ENCODE assay signal across 22 cellular contexts in the genomic region with DNA sequence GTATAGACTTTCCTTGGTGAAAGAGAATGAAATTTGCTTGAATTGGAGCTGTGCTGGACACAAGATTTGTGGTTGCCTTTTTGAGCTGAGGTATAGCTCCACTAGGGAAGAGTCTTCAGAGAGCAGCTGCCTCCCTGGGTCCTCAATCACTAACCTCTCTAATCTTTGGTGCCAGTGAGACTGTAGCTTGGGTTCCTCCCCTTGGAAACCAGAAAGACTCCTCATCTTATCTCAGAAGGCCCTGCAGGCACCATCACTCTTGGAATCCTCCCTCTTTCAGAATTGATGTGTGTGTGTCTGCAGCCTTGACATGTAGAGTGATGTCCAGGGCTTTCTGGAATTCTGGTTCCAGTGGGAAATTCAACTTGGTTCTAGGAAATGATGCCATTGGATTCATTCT.
"Had no signal": no experiment of that assay in that cellular context is flagged by ENCODE, and none has a peak within 500 bp of the region (broad histone marks: within the 10 kb centered on the region; RNA-seq: fewer than 3 reads in every experiment).

No MANE protein-coding gene starts in this region.

- H3K27me3 Mint-ChIP-seq: activated naive CD4-positive, alpha-beta T cell treated with anti-CD3 and anti-CD28 coated beads, Interleukin-2, amount 50 U/mL, for 24 hours; natural killer cell treated with Interleukin-12 subunit alpha and Interleukin-12 subunit beta and Interleukin-15 and Interleukin-18, amount 100 ng/mL, for 72 hours had no signal

- H3K4me1 Mint-ChIP-seq: activated naive CD4-positive, alpha-beta T cell treated with anti-CD3 and anti-CD28 coated beads, Interleukin-2, amount 50 U/mL, for 24 hours; stimulated activated naive B cell treated with anti-CD40 and anti-IgM and Interleukin-4, amounts not matched to agents 10 μg/mL and 1 μg/mL and 100 μg/mL, for 72 hours had no signal

- H3K4me3 ChIP-seq: ascending aorta, breast epithelium, colonic mucosa, dorsolateral prefrontal cortex, esophagus squamous epithelium, gastrocnemius medialis, testis, vagina had no signal

- H3K4me3 Mint-ChIP-seq: activated naive CD4-positive, alpha-beta T cell treated with anti-CD3 and anti-CD28 coated beads, Interleukin-2, amount 50 U/mL, for 24 hours; natural killer cell treated with Interleukin-12 subunit alpha and Interleukin-12 subunit beta and Interleukin-15 and Interleukin-18, amount 100 ng/mL, for 72 hours; stimulated activated naive B cell treated with anti-CD40 and anti-IgM and Interleukin-4, amounts not matched to agents 10 μg/mL and 1 μg/mL and 100 μg/mL, for 72 hours had no signal

- H3K36me3 ChIP-seq: ascending aorta, breast epithelium, colonic mucosa, esophagus squamous epithelium, gastrocnemius medialis, vagina had no signal

- H3K9me3 Mint-ChIP-seq: activated naive CD4-positive, alpha-beta T cell treated with anti-CD3 and anti-CD28 coated beads, Interleukin-2, amount 50 U/mL, for 24 hours; natural killer cell treated with Interleukin-12 subunit alpha and Interleukin-12 subunit beta and Interleukin-15 and Interleukin-18, amount 100 ng/mL, for 72 hours; stimulated activated naive B cell treated with anti-CD40 and anti-IgM and Interleukin-4, amounts not matched to agents 10 μg/mL and 1 μg/mL and 100 μg/mL, for 72 hours had no signal

- H3K27ac ChIP-seq: ascending aorta, breast epithelium, colonic mucosa, dorsolateral prefrontal cortex, esophagus squamous epithelium, gastrocnemius medialis, testis, vagina had no signal

- H3K9me3 ChIP-seq: ascending aorta, breast epithelium, colonic mucosa, esophagus squamous epithelium, gastrocnemius medialis, testis, vagina had no signal

- ATAC-seq: gastrocnemius medialis; left ventricle myocardium superior; natural killer cell treated with Interleukin-12 subunit alpha and Interleukin-12 subunit beta and Interleukin-15 and Interleukin-18, amount 100 ng/mL, for 72 hours; sciatic nerve; stimulated activated naive B cell treated with anti-CD40 and anti-IgM and Interleukin-4, amounts not matched to agents 10 μg/mL and 1 μg/mL and 100 μg/mL, for 72 hours had no signal

- DNase-seq: activated gamma-delta T cell treated with Interleukin-2 at 50 U/mL for 16 hours; activated T-cell treated with anti-CD3 and anti-CD28 coated beads, Interleukin-2, amount 50 U/mL, for 1 hour; colonic mucosa; dorsolateral prefrontal cortex; esophagus squamous epithelium; gastrocnemius medialis; hypothalamus; left ventricle myocardium superior; mammary epithelial cell; midbrain; small intestine; stimulated activated CD4-positive, alpha-beta T cell treated with anti-CD3 and anti-CD28 coated beads, Interleukin-2, amount 100 ng/mL, for 48 hours; stimulated activated CD8-positive, alpha-beta memory T cell treated with anti-CD3 and anti-CD28 coated beads, Interleukin-4, amount 100 ng/mL, for 48 hours; stimulated activated naive B cell treated with anti-CD40 and anti-IgM and Interleukin-4, amounts not matched to agents 10 μg/mL and 1 μg/mL and 100 μg/mL, for 72 hours; testis; trophoblast cell had no signal

- H3K4me1 ChIP-seq: ascending aorta, breast epithelium, colonic mucosa, esophagus squamous epithelium, gastrocnemius medialis, vagina had no signal

- H3K36me3 Mint-ChIP-seq: activated naive CD4-positive, alpha-beta T cell treated with anti-CD3 and anti-CD28 coated beads, Interleukin-2, amount 50 U/mL, for 24 hours; natural killer cell treated with Interleukin-12 subunit alpha and Interleukin-12 subunit beta and Interleukin-15 and Interleukin-18, amount 100 ng/mL, for 72 hours; stimulated activated naive B cell treated with anti-CD40 and anti-IgM and Interleukin-4, amounts not matched to agents 10 μg/mL and 1 μg/mL and 100 μg/mL, for 72 hours had no signal

- H3K27ac Mint-ChIP-seq: activated naive CD4-positive, alpha-beta T cell treated with anti-CD3 and anti-CD28 coated beads, Interleukin-2, amount 50 U/mL, for 24 hours; natural killer cell treated with Interleukin-12 subunit alpha and Interleukin-12 subunit beta and Interleukin-15 and Interleukin-18, amount 100 ng/mL, for 72 hours; stimulated activated naive B cell treated with anti-CD40 and anti-IgM and Interleukin-4, amounts not matched to agents 10 μg/mL and 1 μg/mL and 100 μg/mL, for 72 hours had no signal

- H3K27me3 ChIP-seq: ascending aorta, breast epithelium, colonic mucosa, dorsolateral prefrontal cortex, gastrocnemius medialis, testis, vagina had no signal
